In the genomic region with DNA sequence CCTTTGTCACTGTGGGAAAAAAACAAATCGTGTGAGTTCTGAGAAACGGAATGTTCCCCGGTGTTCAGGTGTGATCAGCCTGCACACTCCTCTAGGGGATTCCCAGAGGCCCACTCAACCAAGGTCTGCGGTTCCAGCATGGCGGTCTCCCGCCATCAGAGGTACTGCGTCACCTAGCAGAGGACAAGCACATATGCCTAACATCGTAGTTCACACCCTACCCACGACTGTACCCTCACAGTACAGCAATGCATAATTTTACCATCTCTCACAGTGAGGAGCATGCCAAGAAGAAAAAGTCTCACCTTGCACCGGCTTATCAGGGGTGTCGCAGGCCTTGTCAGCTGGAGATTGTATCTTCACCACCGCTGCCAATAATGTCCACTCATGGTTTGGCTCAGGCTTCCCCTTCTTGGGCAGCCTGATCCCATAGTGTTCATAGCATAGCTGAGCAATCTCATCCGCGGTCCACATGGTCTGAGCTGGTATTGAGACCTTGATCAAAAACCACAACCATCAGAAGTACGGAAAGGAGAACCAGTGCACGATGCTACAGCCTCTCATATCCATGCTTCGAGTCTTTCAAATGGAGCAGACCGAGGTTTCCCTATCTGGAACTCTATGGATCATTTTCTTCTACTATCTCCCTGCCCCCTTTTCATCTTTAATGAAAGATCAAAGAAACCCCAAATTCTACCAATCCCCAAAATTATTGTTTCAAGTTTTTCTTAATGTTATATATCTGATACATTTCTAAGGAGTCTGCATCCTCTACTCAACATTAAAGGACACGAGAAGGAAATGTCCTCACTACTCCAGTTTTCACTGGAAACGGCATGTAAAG, we compare ENCODE assay signal across 14 cellular contexts. TPM values are rescaled to one million over a fixed set of nuclear protein-coding genes. Genes with fewer than 3 reads are reported as not detected.
A peak's percentile ranks its signal among the peaks of the same experiment; 100 is the strongest.
DNase-seq lines count a peak whose midpoint lies in the region; ATAC-seq and TF ChIP-seq lines count a peak whose summit lies in the region.
"Had no signal": no experiment of that assay in that cellular context is flagged by ENCODE, and none has a peak within 500 bp of the region (broad histone marks: within the 10 kb centered on the region; RNA-seq: fewer than 3 reads in every experiment).

No MANE protein-coding gene starts in this region.

- peaks cover 41% of the 10 kb centered on the region for H3K36me3 Mint-ChIP-seq in activated CD8-positive, alpha-beta T cell treated with anti-CD3 and anti-CD28 coated beads for 36 hours (ENCODE audit: low read depth)
- peaks cover 45% of the 10 kb centered on the region for H3K36me3 Mint-ChIP-seq in endothelial cell (ENCODE audit: low read depth, unreplicated experiment)

- no peaks in the 10 kb centered on the region for H3K27me3 Mint-ChIP-seq in activated CD8-positive, alpha-beta T cell treated with anti-CD3 and anti-CD28 coated beads for 36 hours
- H3K27me3 Mint-ChIP-seq in endothelial cell (ENCODE audit: unreplicated experiment): peaks cover 20% of the 10 kb centered on the region
- H3K27me3 Mint-ChIP-seq: stimulated activated naive B cell treated with anti-CD40 and anti-IgM and Interleukin-4, amounts not matched to agents 10 μg/mL and 1 μg/mL and 100 μg/mL, for 72 hours had no signal

- intact Hi-C loops in activated CD8-positive, alpha-beta T cell treated with anti-CD3 and anti-CD28 coated beads for 36 hours (cut with micrococcal nuclease): loop anchor here (10.0 kb wide), 1 partner anchor 156 kb away; the partner anchor contains the start of gene TMEM170A
- intact Hi-C loops in transverse colon (cut with DNase I; ENCODE audit: low total_unique reads): no loop called here

- TF ChIP-seq POLR2A in transverse colon (IDR thresholded peaks at IDR 0.05): no peak

- H3K27me3 ChIP-seq in transverse colon: no peaks in the 10 kb centered on the region
- H3K27me3 ChIP-seq: gastrocnemius medialis had no signal

- TF ChIP-seq EP300 in transverse colon (IDR thresholded peaks at IDR 0.05; ENCODE audit: low read depth): no peak

- peaks cover 0 to 15% (median 3%) of the 10 kb centered on the region in 4 donors for H3K36me3 ChIP-seq in transverse colon

- POLR2A ChIA-PET in activated CD8-positive, alpha-beta T cell treated with anti-CD3 and anti-CD28 coated beads for 36 hours (lab: Charles Lee): interaction anchor here (0.7 to 4.1 kb wide), 5 partner anchors 12 to 66 kb away, joined by 3 to 50 read pairs (median 3); partner anchors contain the start of genes GABARAPL2, KARS1 and TERF2IP

- H3K4me3 ChIP-seq in transverse colon: no peak overlapping the region
- H3K4me3 ChIP-seq: gastrocnemius medialis, left ventricle myocardium inferior had no signal

- no peaks in the 10 kb centered on the region for H3K9me3 ChIP-seq in transverse colon
- H3K9me3 ChIP-seq: gastrocnemius medialis, left ventricle myocardium inferior had no signal

- H3K4me3 Mint-ChIP-seq in activated CD8-positive, alpha-beta T cell treated with anti-CD3 and anti-CD28 coated beads for 36 hours: peak overlapping the region; percentile 97
- H3K4me3 Mint-ChIP-seq in endothelial cell (ENCODE audit: unreplicated experiment): peak overlapping the region; percentile 88

- CTCF ChIA-PET in activated CD8-positive, alpha-beta T cell treated with anti-CD3 and anti-CD28 coated beads for 36 hours (lab: Charles Lee): interaction anchor here (1.0 to 3.5 kb wide), 8 partner anchors 19 to 148 kb away, joined by 3 to 15 read pairs (median 3); partner anchors contain the start of genes KARS1 and TERF2IP

- H3K27ac ChIP-seq in transverse colon: peak overlapping the region in 2 of 4 donors; percentile 15 to 95
- H3K27ac ChIP-seq: left ventricle myocardium inferior had no signal

- TF ChIP-seq CTCF in activated CD8-positive, alpha-beta T cell treated with anti-CD3 and anti-CD28 coated beads for 36 hours (IDR thresholded peaks at IDR 0.05): no peak
- no peak for TF ChIP-seq CTCF in endothelial cell (IDR thresholded peaks at IDR 0.05; ENCODE audit: unreplicated experiment)
- TF ChIP-seq CTCF in transverse colon (IDR thresholded peaks at IDR 0.05): no peak

- WGBS in transverse colon (ENCODE audit: low coverage in 1 of 2), 2 donors: 70 to 82% methylated on average over 5 to 20 of the region's 20 CpGs

- peak; percentile 27 for ATAC-seq in activated CD8-positive, alpha-beta T cell treated with anti-CD3 and anti-CD28 coated beads for 36 hours
- ATAC-seq in HG03521 (IDR thresholded peaks at IDR 0.05; ENCODE audit: unreplicated experiment): no peak
- ATAC-seq in GM21737 (IDR thresholded peaks at IDR 0.05; ENCODE audit: unreplicated experiment): no peak
- ATAC-seq in HG02623 (IDR thresholded peaks at IDR 0.05; ENCODE audit: unreplicated experiment): no peak
- ATAC-seq: gastrocnemius medialis; stimulated activated naive B cell treated with anti-CD40 and anti-IgM and Interleukin-4, amounts not matched to agents 10 μg/mL and 1 μg/mL and 100 μg/mL, for 72 hours had no signal

- peaks cover 55% of the 10 kb centered on the region for H3K4me1 Mint-ChIP-seq in activated CD8-positive, alpha-beta T cell treated with anti-CD3 and anti-CD28 coated beads for 36 hours (ENCODE audit: low read depth)
- H3K4me1 Mint-ChIP-seq in endothelial cell (ENCODE audit: unreplicated experiment): peaks cover 51% of the 10 kb centered on the region

- in situ Hi-C loops in transverse colon (cut with MboI; ENCODE audit: low pct_ligation_motif_present in 1 of 4, low pct_unique_long_range_greater_than_20kb in 1 of 4, low sequenced_read_pairs in 3 of 4): no loop called here

- no peaks in the 10 kb centered on the region for H3K9me3 Mint-ChIP-seq in activated CD8-positive, alpha-beta T cell treated with anti-CD3 and anti-CD28 coated beads for 36 hours
- H3K9me3 Mint-ChIP-seq in endothelial cell (ENCODE audit: unreplicated experiment): no peaks in the 10 kb centered on the region
- H3K9me3 Mint-ChIP-seq: stimulated activated naive B cell treated with anti-CD40 and anti-IgM and Interleukin-4, amounts not matched to agents 10 μg/mL and 1 μg/mL and 100 μg/mL, for 72 hours had no signal

- peak overlapping the region; percentile 84 for H3K27ac Mint-ChIP-seq in activated CD8-positive, alpha-beta T cell treated with anti-CD3 and anti-CD28 coated beads for 36 hours
- peak overlapping the region; percentile 98 for H3K27ac Mint-ChIP-seq in endothelial cell (ENCODE audit: unreplicated experiment)

- peak; percentile 46 for DNase-seq in stimulated activated naive CD4-positive, alpha-beta T cell treated with Interleukin-2 at 50 U/mL for 16 hours (lab: John Stamatoyannopoulos, UW)
- DNase-seq in stimulated activated naive CD4-positive, alpha-beta T cell (lab: John Stamatoyannopoulos, UW): no peak
- DNase-seq in activated CD8-positive, alpha-beta T cell treated with anti-CD3 and anti-CD28 coated beads for 36 hours: peak; percentile 70
- DNase-seq in endothelial cell (ENCODE audit: low spot score) (no peak), transverse colon (peak; percentile 14)
- DNase-seq: gastrocnemius medialis; left ventricle myocardium inferior; NCI-H187; stimulated activated naive B cell treated with anti-CD40 and anti-IgM and Interleukin-4, amounts not matched to agents 10 μg/mL and 1 μg/mL and 100 μg/mL, for 72 hours had no signal

- H3K4me1 ChIP-seq in transverse colon: peaks cover 11 to 26% (median 16%) of the 10 kb centered on the region in 4 donors

RNA-seq across cellular contexts. Expression of gene ADAT1, which starts 2.5 kb away (rescaled TPM):
- 10 to 100 TPM; 41.7 to 43.6 TPM for total RNA-seq in activated CD8-positive, alpha-beta T cell treated with anti-CD3 and anti-CD28 coated beads for 36 hours
- total RNA-seq in endothelial cell (ENCODE audit: unreplicated experiment) (137 TPM), transverse colon (10 to 100 TPM; 14.1 to 94.3 (median 49.1) TPM)

RNA-seq across cellular contexts. Expression of gene KARS1, which starts 26.9 kb away (rescaled TPM):
- total RNA-seq in activated CD8-positive, alpha-beta T cell treated with anti-CD3 and anti-CD28 coated beads for 36 hours: 100 to 1,000 TPM; 320 to 335 TPM
- 161 TPM for total RNA-seq in endothelial cell (ENCODE audit: unreplicated experiment)
- total RNA-seq in transverse colon: 10 to 100 TPM; 15.3 to 86.5 (median 76.4) TPM

RNA-seq across cellular contexts. Expression of gene TERF2IP, which starts 27.0 kb away (rescaled TPM):
- 10 to 100 TPM; 66.3 to 68.1 TPM for total RNA-seq in activated CD8-positive, alpha-beta T cell treated with anti-CD3 and anti-CD28 coated beads for 36 hours
- total RNA-seq in endothelial cell (ENCODE audit: unreplicated experiment) (48.0 TPM), transverse colon (10 to 100 TPM; 20.9 to 50.0 (median 36.3) TPM)

RNA-seq across cellular contexts. Expression of gene GABARAPL2, which starts 54.4 kb away (rescaled TPM):
- total RNA-seq in activated CD8-positive, alpha-beta T cell treated with anti-CD3 and anti-CD28 coated beads for 36 hours: 10 to 100 TPM; 56.3 to 57.4 TPM
- 222 TPM for total RNA-seq in endothelial cell (ENCODE audit: unreplicated experiment)
- total RNA-seq in transverse colon: 100 to 1,000 TPM in 1 of 4 donors, 10 to 100 TPM in 3; 40.0 to 128 (median 81.3) TPM

RNA-seq across cellular contexts. Expression of gene CPHXL2, which starts 56.3 kb away (rescaled TPM):
- not detected for total RNA-seq in activated CD8-positive, alpha-beta T cell treated with anti-CD3 and anti-CD28 coated beads for 36 hours
- not detected for total RNA-seq in endothelial cell (ENCODE audit: unreplicated experiment)
- not detected for total RNA-seq in transverse colon
- total RNA-seq: gastrocnemius medialis, HT-29, left ventricle myocardium inferior, skeletal muscle tissue had no signal

Comparison
In these comparisons a context has a peak if more than half of its experiments do, and no peak if none do; other contexts are left out.
1. DNase-seq: peak in stimulated activated naive CD4-positive, alpha-beta T cell treated with Interleukin-2 at 50 U/mL for 16 hours (single experiment), activated CD8-positive, alpha-beta T cell treated with anti-CD3 and anti-CD28 coated beads for 36 hours (single experiment) and transverse colon (single experiment); none in stimulated activated naive CD4-positive, alpha-beta T cell (0 of 6) and endothelial cell (single experiment).